In genomic region chr12:57101892-57102695, GRCh38 we compare ENCODE assay signal across 1 cellular context.
A peak's percentile ranks its signal among the peaks of the same experiment; 100 is the strongest.
TF ChIP-seq lines count a peak whose summit lies in the region.

No MANE protein-coding gene starts in this region.

TF ChIP-seq in liver, 16 proteins besides CTCF, POLR2A, EP300 and RAD21 (continued from another document):
- TF ChIP-seq REST (IDR thresholded peaks at IDR 0.05) (peak; percentile 63), HNF4A (conservative IDR thresholded peaks at IDR 0.05) (peak; percentile 89 to 93), MAX (IDR thresholded peaks at IDR 0.05) (peak; percentile 79), EGR1 (IDR thresholded peaks at IDR 0.05; ENCODE audit: low read depth in 2 of 2) (peak; percentile 28 to 90), RXRA (IDR thresholded peaks at IDR 0.05) (peak; percentile 88 to 92), TAF1 (conservative IDR thresholded peaks at IDR 0.05) (peak; percentile 48), ZBTB33 (IDR thresholded peaks at IDR 0.05) (peak; percentile 73), GABPA (IDR thresholded peaks at IDR 0.05 in 1 of 2, conservative IDR thresholded peaks at IDR 0.05 in 1 of 2) (no peak), NR2F2 (IDR thresholded peaks at IDR 0.05) (peak; percentile 76), JUND (IDR thresholded peaks at IDR 0.05) (peak; percentile 99 to 100), SP1 (IDR thresholded peaks at IDR 0.05) (peak; percentile 97)
